In the genomic region with DNA sequence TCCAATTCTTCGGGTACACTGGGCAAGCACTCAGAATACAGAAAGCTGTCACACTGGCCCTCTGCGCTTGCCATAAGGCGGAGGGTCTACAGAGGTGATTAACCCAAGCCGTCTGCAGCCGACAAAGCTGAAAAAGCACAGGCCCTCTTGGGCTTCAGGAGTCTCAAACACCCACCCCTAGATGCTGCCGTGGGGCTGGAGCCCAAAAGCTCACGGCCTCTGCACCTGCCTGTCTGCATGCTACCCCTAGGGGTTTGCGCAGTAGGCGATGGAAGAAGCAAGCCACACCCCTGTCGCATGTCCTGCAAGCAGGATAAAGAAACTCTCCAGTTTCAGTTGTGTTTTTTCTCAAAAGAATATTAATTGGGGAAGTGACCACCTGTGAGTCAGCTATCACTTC, we compare ENCODE assay signal across 28 cellular contexts.
"Had no signal": no experiment of that assay in that cellular context is flagged by ENCODE, and none has a peak within 500 bp of the region (broad histone marks: within the 10 kb centered on the region; RNA-seq: fewer than 3 reads in every experiment).

No MANE protein-coding gene starts in this region.

- H3K4me3 ChIP-seq: dorsolateral prefrontal cortex, gastroesophageal sphincter, heart left ventricle, hepatocyte, left lung, mucosa of descending colon, neural progenitor cell, prostate gland, right atrium auricular region, stomach, thyroid gland had no signal

- H3K4me1 Mint-ChIP-seq: mesothelial cell of epicardium; naive B cell; stimulated activated effector memory CD8-positive, alpha-beta T cell treated with anti-CD3 and anti-CD28 coated beads, Interleukin-12 subunit alpha, Interleukin-12 subunit beta, amount 100 ng/mL, for 72 hours had no signal

- H3K4me2 ChIP-seq: hepatocyte, neural progenitor cell had no signal

- DNase-seq: dorsolateral prefrontal cortex; effector CD4-positive, alpha-beta T cell; foreskin keratinocyte; heart left ventricle; left cardiac atrium; left lung; mesenchymal stem cell; mucosa of descending colon; naive B cell; nucleus accumbens; stimulated activated CD4-positive, alpha-beta T cell treated with anti-CD3 and anti-CD28 coated beads, Interleukin-2, amount 100 ng/mL, for 24 hours; stimulated activated CD4-positive, alpha-beta T cell treated with anti-CD3 and anti-CD28 coated beads, Interleukin-4, amount 100 ng/mL, for 24 hours; stimulated activated naive CD4-positive, alpha-beta T cell treated with Interleukin-2 at 50 U/mL for 16 hours; stomach; thyroid gland; trophoblast cell had no signal

- H3K4me3 Mint-ChIP-seq: mesothelial cell of epicardium; nephron; neural progenitor cell; stimulated activated effector memory CD8-positive, alpha-beta T cell treated with anti-CD3 and anti-CD28 coated beads, Interleukin-12 subunit alpha, Interleukin-12 subunit beta, amount 100 ng/mL, for 72 hours had no signal

- H2AFZ ChIP-seq: hepatocyte, neural progenitor cell had no signal

- H3K36me3 ChIP-seq: gastroesophageal sphincter, heart left ventricle, left lung, neural progenitor cell, prostate gland, right atrium auricular region, stomach, thyroid gland had no signal

- H3K79me2 ChIP-seq: hepatocyte had no signal

- FAIRE-seq: colon had no signal

- H3K27me3 Mint-ChIP-seq: naive B cell had no signal

- ATAC-seq: esophagus mucosa; foreskin keratinocyte; gastroesophageal sphincter; heart left ventricle; left cardiac atrium; left lung; sciatic nerve; stimulated activated effector memory CD8-positive, alpha-beta T cell treated with anti-CD3 and anti-CD28 coated beads, Interleukin-12 subunit alpha, Interleukin-12 subunit beta, amount 100 ng/mL, for 72 hours had no signal

- H3K27ac ChIP-seq: dorsolateral prefrontal cortex, epithelial cell of prostate, foreskin keratinocyte, gastroesophageal sphincter, heart left ventricle, hepatocyte, left lung, neural progenitor cell, prostate gland, right atrium auricular region, stomach, thyroid gland had no signal

- H3K9ac ChIP-seq: neural progenitor cell had no signal

- H3K27me3 ChIP-seq: foreskin keratinocyte, gastroesophageal sphincter, heart left ventricle, hepatocyte, left lung, neural progenitor cell, right atrium auricular region, stomach, thyroid gland had no signal

- H3K9me3 Mint-ChIP-seq: mesothelial cell of epicardium; nephron; stimulated activated effector memory CD8-positive, alpha-beta T cell treated with anti-CD3 and anti-CD28 coated beads, Interleukin-12 subunit alpha, Interleukin-12 subunit beta, amount 100 ng/mL, for 72 hours had no signal

- H3K27ac Mint-ChIP-seq: mesothelial cell of epicardium; naive B cell; neural progenitor cell; stimulated activated effector memory CD8-positive, alpha-beta T cell treated with anti-CD3 and anti-CD28 coated beads, Interleukin-12 subunit alpha, Interleukin-12 subunit beta, amount 100 ng/mL, for 72 hours had no signal

- H3K4me1 ChIP-seq: foreskin keratinocyte, gastroesophageal sphincter, heart left ventricle, left lung, prostate gland, right atrium auricular region, thyroid gland had no signal

- H3K36me3 Mint-ChIP-seq: mesothelial cell of epicardium; naive B cell; neural progenitor cell; stimulated activated effector memory CD8-positive, alpha-beta T cell treated with anti-CD3 and anti-CD28 coated beads, Interleukin-12 subunit alpha, Interleukin-12 subunit beta, amount 100 ng/mL, for 72 hours had no signal

- H3K9me3 ChIP-seq: gastroesophageal sphincter, heart left ventricle, left lung, mucosa of descending colon, prostate gland, right atrium auricular region, stomach, thyroid gland had no signal
